Comparison of ENCODE assay signal across 8 cellular contexts in the genomic region with DNA sequence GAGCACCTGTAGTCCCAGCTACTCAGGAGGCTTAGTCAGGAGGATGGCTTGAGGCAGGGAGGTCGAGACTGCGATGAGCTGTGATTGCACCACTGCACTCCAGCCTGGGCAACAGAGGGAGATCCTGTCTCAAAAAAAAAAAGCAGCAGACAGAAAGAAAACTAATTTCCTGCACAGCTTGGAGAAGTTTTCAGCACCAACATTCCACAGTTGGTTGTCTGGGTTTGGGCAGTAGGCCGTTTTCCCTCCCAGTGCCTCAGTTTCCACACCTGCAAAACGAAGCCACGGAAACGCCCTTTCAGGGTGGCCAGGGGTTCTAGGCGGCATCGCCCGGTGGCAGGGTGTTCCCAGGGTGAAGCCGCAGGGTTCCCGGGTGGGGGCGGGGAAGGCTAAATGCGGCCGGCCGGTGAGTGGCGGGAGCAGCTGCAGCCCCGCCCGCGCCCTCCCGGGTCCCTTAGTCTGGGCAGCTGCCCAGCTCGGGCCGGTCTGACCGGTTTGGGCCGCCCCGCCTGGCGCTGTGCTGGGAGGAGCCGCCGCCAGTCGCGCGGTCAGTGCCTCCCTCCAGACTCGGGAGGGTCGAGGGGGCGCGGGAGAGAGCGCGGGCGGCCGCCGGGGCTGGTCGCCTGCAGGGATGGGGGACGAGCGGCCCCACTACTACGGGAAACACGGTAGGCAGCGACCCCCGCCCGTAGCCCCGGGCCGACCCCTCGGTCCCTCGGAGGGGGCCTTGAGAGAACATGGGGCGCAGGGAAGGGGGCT. TPM values are rescaled to one million over a fixed set of nuclear protein-coding genes. Genes with fewer than 3 reads are reported as not detected.
DNase-seq lines count a peak whose midpoint lies in the region; ATAC-seq and TF ChIP-seq lines count a peak whose summit lies in the region.

A gene (plus strand): TSS at position 551 of the 759 bp plus-strand sequence. CDS start 81 bp downstream, at position 632.

- BruUV-seq in PC-3 (replicated peaks; lab: Mats Ljungman, UMichigan): no TSS peak

- H3K27ac ChIP-seq in PC-3 (ENCODE audit: low read length) (peak within 1 kb of the TSS; percentile 38), liver (ENCODE audit: low read depth in 1 of 2, low read length in 2 of 2) (peak within 1 kb of the TSS in 1 of 2 donors; percentile 35), stomach smooth muscle (ENCODE audit: low read length) (peak within 1 kb of the TSS; percentile 73)

- peak within 1 kb of the TSS; percentile 58 to 74 for H3K4me3 Mint-ChIP-seq in effector memory CD8-positive, alpha-beta T cell

- H3F3A ChIP-seq in PC-3 (ENCODE audit: low read length, unreplicated experiment): no peaks in the 10 kb centered on the region

- H2AFZ ChIP-seq in PC-3 (ENCODE audit: low read length): peak within 1 kb of the TSS; percentile 76

- peak within 1 kb of the TSS; percentile 95 for H3K4me2 ChIP-seq in PC-3 (ENCODE audit: low read length)

- H3K79me2 ChIP-seq in PC-3 (ENCODE audit: low read length): peaks cover 20% of the 10 kb centered on the region

- peak within 1 kb of the TSS; percentile 83 to 86 for H3K27ac Mint-ChIP-seq in effector memory CD8-positive, alpha-beta T cell

- CTCF ChIA-PET in PC-3 (lab: Charles Lee): interaction anchor here (0.6 to 1.2 kb wide), 2 partner anchors 16 to 19 kb away, joined by 7 to 12 read pairs; no protein-coding TSS in a partner anchor

- DNase-seq in T-helper 2 cell (no peak), PC-3 (peak; percentile 95), SIG-M5 treated with dmso at 0.1 percent for 504 hours (lab: John Stamatoyannopoulos, UW; ENCODE audit: unreplicated experiment) (no peak)
- no peak for DNase-seq in effector memory CD8-positive, alpha-beta T cell

- H4K20me1 ChIP-seq in PC-3 (ENCODE audit: low read length): no peaks in the 10 kb centered on the region

- H3K27me3 ChIP-seq in PC-3 (ENCODE audit: low read length) (no peaks in the 10 kb centered on the region), liver (ENCODE audit: control insufficient read depth in 4 of 4, insufficient read depth in 4 of 4, low read length in 3 of 4) (no peaks in the 10 kb centered on the region), stomach smooth muscle (ENCODE audit: control insufficient read depth in 1 of 2, insufficient read depth in 2 of 2, low read length in 2 of 2) (no peaks in the 10 kb centered on the region)

- 17% methylated on average over 53 of the region's 53 CpGs for WGBS in liver

- no peaks in the 10 kb centered on the region for H3K9me2 ChIP-seq in PC-3 (replicated peaks; ENCODE audit: low read length)

- peaks cover 28 to 41% of the 10 kb centered on the region in 2 donors for H3K4me1 Mint-ChIP-seq in effector memory CD8-positive, alpha-beta T cell (ENCODE audit: low read depth in 2 of 2)

- H3K9me3 ChIP-seq in PC-3 (ENCODE audit: low read length) (no peaks in the 10 kb centered on the region), liver (ENCODE audit: control insufficient read depth in 4 of 4, low read length in 3 of 4) (no peaks in the 10 kb centered on the region), stomach smooth muscle (ENCODE audit: control insufficient read depth in 2 of 2, low read length in 2 of 2) (no peaks in the 10 kb centered on the region)

- peaks cover 59% of the 10 kb centered on the region for H3K36me3 Mint-ChIP-seq in effector memory CD8-positive, alpha-beta T cell (ENCODE audit: insufficient read depth)

- H3K4me3 ChIP-seq in PC-3 (ENCODE audit: low read length) (peak within 1 kb of the TSS; percentile 84), liver (ENCODE audit: low read depth in 1 of 3, low read length in 3 of 3) (peak within 1 kb of the TSS in 2 of 3 donors; percentile 24 to 50), stomach smooth muscle (ENCODE audit: low read length in 2 of 2) (peak within 1 kb of the TSS; percentile 62 to 82)

- peaks cover 6% of the 10 kb centered on the region; the same call in 1 of the 2 replicates for H3K36me3 ChIP-seq in PC-3 (ENCODE audit: low read depth, low read length)
- H3K36me3 ChIP-seq in liver (ENCODE audit: control insufficient read depth in 4 of 4, insufficient read depth in 3 of 4, low read depth in 1 of 4, low read length in 3 of 4): peaks cover 0 to 5% (median under 1%) of the 10 kb centered on the region in 4 donors
- peaks cover 5% of the 10 kb centered on the region in 2 donors for H3K36me3 ChIP-seq in stomach smooth muscle (ENCODE audit: control insufficient read depth in 2 of 2, insufficient read depth in 2 of 2, low read length in 2 of 2)

- no peak for TF ChIP-seq RAD21 in liver (IDR thresholded peaks at IDR 0.05)

- peak within 1 kb of the TSS; percentile 73 for H3K9ac ChIP-seq in PC-3 (ENCODE audit: low read length)
- H3K9ac ChIP-seq in liver (ENCODE audit: low read depth in 1 of 2, low read length in 2 of 2): no peak within 1 kb of the TSS
- H3K9ac ChIP-seq in stomach smooth muscle (ENCODE audit: low read length in 2 of 2): peak within 1 kb of the TSS; percentile 62 to 79

- POLR2A ChIA-PET in PC-3 (lab: Charles Lee; ENCODE audit: unreplicated experiment): interaction anchor here (0.6 kb wide), 2 partner anchors 31 to 557 kb away, joined by 3 to 9 read pairs; no protein-coding TSS in a partner anchor

- peaks cover 21% of the 10 kb centered on the region for H3K4me1 ChIP-seq in PC-3 (ENCODE audit: insufficient read depth, low read length)
- peaks cover 0 to 9% (median 6%) of the 10 kb centered on the region in 4 donors for H3K4me1 ChIP-seq in liver (ENCODE audit: control insufficient read depth in 4 of 4, insufficient read depth in 4 of 4, low read length in 3 of 4)
- H3K4me1 ChIP-seq in stomach smooth muscle (ENCODE audit: control insufficient read depth, insufficient read depth, low read length): peaks cover 18% of the 10 kb centered on the region

- H3K9me3 Mint-ChIP-seq in effector memory CD8-positive, alpha-beta T cell: no peaks in the 10 kb centered on the region

- no peaks in the 10 kb centered on the region for H3K27me3 Mint-ChIP-seq in effector memory CD8-positive, alpha-beta T cell

- ATAC-seq in PC-3 (peak; percentile 98), HG02678 (IDR thresholded peaks at IDR 0.05; ENCODE audit: unreplicated experiment) (no peak)
- ATAC-seq in effector memory CD8-positive, alpha-beta T cell (replicated peaks): peak; percentile 5

- intact Hi-C loops in T-helper 2 cell treated with Interferon-gamma antibody and Interleukin-4, amounts not matched to agents 100 ng/mL and 5 ng/mL, for 36 hours (cut with micrococcal nuclease): no loop called here
- intact Hi-C loops in PC-3 (cut with micrococcal nuclease): loop anchor here (1.0 kb wide), 1 partner anchor 44 kb away; no protein-coding TSS in a partner anchor

- TF ChIP-seq CTCF in PC-3 (conservative IDR thresholded peaks at IDR 0.05; ENCODE audit: low read depth, low read length): no peak
- TF ChIP-seq CTCF in liver (IDR thresholded peaks at IDR 0.05; ENCODE audit: low read depth, low read length, missing input control): no peak

TF ChIP-seq in liver, 16 proteins besides CTCF, POLR2A, EP300 and RAD21:
- TF ChIP-seq RXRA (IDR thresholded peaks at IDR 0.05): peak in 1 of 2 donors; percentile 23
- TF ChIP-seq, protein P1, sequence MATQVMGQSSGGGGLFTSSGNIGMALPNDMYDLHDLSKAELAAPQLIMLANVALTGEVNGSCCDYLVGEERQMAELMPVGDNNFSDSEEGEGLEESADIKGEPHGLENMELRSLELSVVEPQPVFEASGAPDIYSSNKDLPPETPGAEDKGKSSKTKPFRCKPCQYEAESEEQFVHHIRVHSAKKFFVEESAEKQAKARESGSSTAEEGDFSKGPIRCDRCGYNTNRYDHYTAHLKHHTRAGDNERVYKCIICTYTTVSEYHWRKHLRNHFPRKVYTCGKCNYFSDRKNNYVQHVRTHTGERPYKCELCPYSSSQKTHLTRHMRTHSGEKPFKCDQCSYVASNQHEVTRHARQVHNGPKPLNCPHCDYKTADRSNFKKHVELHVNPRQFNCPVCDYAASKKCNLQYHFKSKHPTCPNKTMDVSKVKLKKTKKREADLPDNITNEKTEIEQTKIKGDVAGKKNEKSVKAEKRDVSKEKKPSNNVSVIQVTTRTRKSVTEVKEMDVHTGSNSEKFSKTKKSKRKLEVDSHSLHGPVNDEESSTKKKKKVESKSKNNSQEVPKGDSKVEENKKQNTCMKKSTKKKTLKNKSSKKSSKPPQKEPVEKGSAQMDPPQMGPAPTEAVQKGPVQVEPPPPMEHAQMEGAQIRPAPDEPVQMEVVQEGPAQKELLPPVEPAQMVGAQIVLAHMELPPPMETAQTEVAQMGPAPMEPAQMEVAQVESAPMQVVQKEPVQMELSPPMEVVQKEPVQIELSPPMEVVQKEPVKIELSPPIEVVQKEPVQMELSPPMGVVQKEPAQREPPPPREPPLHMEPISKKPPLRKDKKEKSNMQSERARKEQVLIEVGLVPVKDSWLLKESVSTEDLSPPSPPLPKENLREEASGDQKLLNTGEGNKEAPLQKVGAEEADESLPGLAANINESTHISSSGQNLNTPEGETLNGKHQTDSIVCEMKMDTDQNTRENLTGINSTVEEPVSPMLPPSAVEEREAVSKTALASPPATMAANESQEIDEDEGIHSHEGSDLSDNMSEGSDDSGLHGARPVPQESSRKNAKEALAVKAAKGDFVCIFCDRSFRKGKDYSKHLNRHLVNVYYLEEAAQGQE (IDR thresholded peaks at IDR 0.05): no peak

RNA-seq across cellular contexts. Expression of the gene that starts here (rescaled TPM):
- total RNA-seq in T-helper 2 cell treated with Interferon-gamma antibody and Interleukin-4, amounts not matched to agents 100 ng/mL and 5 ng/mL, for 36 hours: 129 and 139 TPM in 2 replicates
- total RNA-seq in PC-3 (2014; rRNA removed): 63.9 and 87.3 TPM in 2 replicates
- total RNA-seq in liver: 10 to 100 TPM; 13.0 to 21.6 TPM
- 10 to 100 TPM; 12.0 to 13.9 TPM for polyA plus RNA-seq in liver

Comparison
In these comparisons a context has a peak if more than half of its experiments do, and no peak if none do; other contexts are left out.
1. H3K9ac ChIP-seq: peak in PC-3 (single experiment) and stomach smooth muscle (2 of 2); none in liver (0 of 2).
2. Peak in every context shown above with its lines, with median percentiles within 50 percentile points of each other: H3K4me3 ChIP-seq.